1 cellular context compared by ENCODE assay signal in the genomic region with DNA sequence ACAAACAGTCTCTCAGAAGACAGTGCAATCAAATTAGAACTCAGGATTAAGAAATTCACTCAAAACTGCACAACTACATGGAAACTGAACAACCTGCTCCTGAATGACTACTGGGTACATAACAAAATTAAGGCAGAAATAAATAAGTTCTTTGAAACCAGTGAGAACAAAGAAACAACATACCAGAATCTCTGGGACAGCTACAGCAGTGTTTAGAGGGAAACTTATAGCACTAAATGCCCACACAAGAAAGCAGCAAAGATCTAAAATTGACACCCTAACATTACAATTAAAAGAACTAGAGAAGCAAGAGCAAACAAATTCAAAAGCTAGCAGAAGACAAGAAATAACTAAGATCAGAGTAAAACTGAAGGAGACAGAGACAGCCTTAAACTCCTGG.
TF ChIP-seq lines count a peak whose summit lies in the region.

No MANE protein-coding gene starts in this region.

TF ChIP-seq in HepG2, 621 proteins besides CTCF, POLR2A, EP300 and RAD21:
- TF ChIP-seq ZFP90 (CRISPR knock-in tag; IDR thresholded peaks at IDR 0.05; ENCODE audit: borderline replicate concordance) (peak; percentile 99), ZFP82 (CRISPR knock-in tag; IDR thresholded peaks at IDR 0.05; ENCODE audit: borderline replicate concordance) (0 out of 2 replicates have a peak, but pooled peaks have one; percentile 66), ZNF670 (CRISPR knock-in tag; IDR thresholded peaks at IDR 0.05; ENCODE audit: borderline replicate concordance) (0 out of 2 replicates have a peak, but pooled peaks have one; percentile 66)
- TF ChIP-seq, protein P1, sequence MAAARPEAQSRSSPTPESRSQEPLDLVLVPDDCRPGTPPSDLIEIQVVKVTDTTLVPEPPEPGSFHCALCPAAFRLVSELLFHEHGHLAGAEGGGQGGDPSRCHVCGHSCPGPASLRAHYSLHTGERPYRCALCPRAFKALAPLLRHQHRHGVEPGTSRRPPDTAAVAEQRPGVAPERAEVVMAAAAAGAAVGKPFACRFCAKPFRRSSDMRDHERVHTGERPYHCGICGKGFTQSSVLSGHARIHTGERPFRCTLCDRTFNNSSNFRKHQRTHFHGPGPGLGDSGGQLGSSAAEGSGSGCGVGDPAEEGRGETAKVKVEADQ (CRISPR knock-in tag; IDR thresholded peaks at IDR 0.05; ENCODE audit: borderline replicate concordance): 0 out of 2 replicates have a peak, but pooled peaks have one; percentile 35
